In genomic region chr1:39262802-39263201, GRCh38 we compare ENCODE assay signal across 15 cellular contexts. TPM values are rescaled to one million over a fixed set of nuclear protein-coding genes. Genes with fewer than 3 reads are reported as not detected.
A peak's percentile ranks its signal among the peaks of the same experiment; 100 is the strongest.
DNase-seq lines count a peak whose midpoint lies in the region; ATAC-seq and TF ChIP-seq lines count a peak whose summit lies in the region.
"Had no signal": no experiment of that assay in that cellular context is flagged by ENCODE, and none has a peak within 500 bp of the region (broad histone marks: within the 10 kb centered on the region; RNA-seq: fewer than 3 reads in every experiment).

No MANE protein-coding gene starts in this region.

- DNase-seq in stimulated activated CD4-positive, alpha-beta T cell treated with anti-CD3 and anti-CD28 coated beads, Interleukin-4, amount 100 ng/mL, for 1 hour = peak; percentile 19
- no peak for DNase-seq in stimulated activated CD4-positive, alpha-beta T cell treated with anti-CD3 and anti-CD28 coated beads, Interleukin-2, amount 100 ng/mL, for 48 hours
- peak; percentile 43 for DNase-seq in activated CD8-positive, alpha-beta T cell treated with anti-CD3 and anti-CD28 coated beads for 36 hours
- DNase-seq in glutamatergic neuron = no peak
- no peak for DNase-seq in uterus
- DNase-seq in HK-2 (ENCODE audit: unreplicated experiment) = no peak
- DNase-seq: activated effector memory CD4-positive, alpha-beta T cell treated with anti-CD3 and anti-CD28 coated beads, Interleukin-2, amount 50 U/mL, for 16 hours; gastrocnemius medialis; HFFc6; mammary epithelial cell; NCI-H510A had no signal

- peak overlapping the region; percentile 19 to 44 for H3K27ac ChIP-seq in uterus
- H3K27ac ChIP-seq: gastrocnemius medialis, HL-60 had no signal

- no peak for TF ChIP-seq POLR2A in uterus (IDR thresholded peaks at IDR 0.05)

- TF ChIP-seq CTCF in activated CD8-positive, alpha-beta T cell treated with anti-CD3 and anti-CD28 coated beads for 36 hours (IDR thresholded peaks at IDR 0.05) = no peak
- TF ChIP-seq CTCF in glutamatergic neuron (IDR thresholded peaks at IDR 0.05; ENCODE audit: partially characterized antibody, unreplicated experiment) = no peak
- no peak for TF ChIP-seq CTCF in uterus (IDR thresholded peaks at IDR 0.05)

- H3K9me3 ChIP-seq in uterus = no peaks in the 10 kb centered on the region
- H3K9me3 ChIP-seq: gastrocnemius medialis had no signal

- peak; percentile 52 for ATAC-seq in activated CD8-positive, alpha-beta T cell treated with anti-CD3 and anti-CD28 coated beads for 36 hours
- ATAC-seq in GM19023 (IDR thresholded peaks at IDR 0.05; ENCODE audit: unreplicated experiment) (no peak), GM18858 (IDR thresholded peaks at IDR 0.05; ENCODE audit: unreplicated experiment) (no peak)
- ATAC-seq: gastrocnemius medialis had no signal

- H3K4me1 Mint-ChIP-seq in activated CD8-positive, alpha-beta T cell treated with anti-CD3 and anti-CD28 coated beads for 36 hours (ENCODE audit: low read depth) = peaks cover 66% of the 10 kb centered on the region
- peaks cover 22% of the 10 kb centered on the region for H3K4me1 Mint-ChIP-seq in glutamatergic neuron (ENCODE audit: low read depth, unreplicated experiment)

- peak overlapping the region; percentile 85 for H3K27ac Mint-ChIP-seq in activated CD8-positive, alpha-beta T cell treated with anti-CD3 and anti-CD28 coated beads for 36 hours
- peak overlapping the region; percentile 67 for H3K27ac Mint-ChIP-seq in glutamatergic neuron (ENCODE audit: unreplicated experiment)
- H3K27ac Mint-ChIP-seq: HFFc6 had no signal

- H3K27me3 ChIP-seq in uterus = no peaks in the 10 kb centered on the region
- H3K27me3 ChIP-seq: gastrocnemius medialis had no signal

- H3K4me1 ChIP-seq in uterus = peaks cover 0 to 8% of the 10 kb centered on the region in 2 donors

- H3K36me3 ChIP-seq in uterus = no peaks in the 10 kb centered on the region
- H3K36me3 ChIP-seq: gastrocnemius medialis had no signal

- H3K27me3 Mint-ChIP-seq in activated CD8-positive, alpha-beta T cell treated with anti-CD3 and anti-CD28 coated beads for 36 hours = no peaks in the 10 kb centered on the region
- H3K27me3 Mint-ChIP-seq in glutamatergic neuron (ENCODE audit: unreplicated experiment) = peaks cover 1% of the 10 kb centered on the region

- CTCF ChIA-PET in activated CD8-positive, alpha-beta T cell treated with anti-CD3 and anti-CD28 coated beads for 36 hours (lab: Charles Lee) = interaction anchor here (1.1 to 14.8 kb wide), 4 partner anchors 57 to 164 kb away, joined by 3 to 371 read pairs (median 58); partner anchors contain the start of gene MACF1

- intact Hi-C loops in activated CD8-positive, alpha-beta T cell treated with anti-CD3 and anti-CD28 coated beads for 36 hours (cut with micrococcal nuclease) = no loop called here
- intact Hi-C loops in uterus (cut with DNase I; ENCODE audit: low total_unique reads) = no loop called here

- peaks cover 24% of the 10 kb centered on the region for H3K36me3 Mint-ChIP-seq in activated CD8-positive, alpha-beta T cell treated with anti-CD3 and anti-CD28 coated beads for 36 hours (ENCODE audit: low read depth)
- H3K36me3 Mint-ChIP-seq in glutamatergic neuron (ENCODE audit: unreplicated experiment) = no peaks in the 10 kb centered on the region

- H3K4me3 Mint-ChIP-seq in activated CD8-positive, alpha-beta T cell treated with anti-CD3 and anti-CD28 coated beads for 36 hours = no peak overlapping the region
- no peak overlapping the region for H3K4me3 Mint-ChIP-seq in glutamatergic neuron (ENCODE audit: unreplicated experiment)
- H3K4me3 Mint-ChIP-seq: HFFc6 had no signal

- H3K4me3 ChIP-seq in uterus = no peak overlapping the region
- H3K4me3 ChIP-seq: gastrocnemius medialis, skin epidermis had no signal

- POLR2A ChIA-PET in activated CD8-positive, alpha-beta T cell treated with anti-CD3 and anti-CD28 coated beads for 36 hours (lab: Charles Lee) = interaction anchor here (0.9 to 1.0 kb wide), 2 partner anchors 75 to 156 kb away, joined by 3 to 4 read pairs; no protein-coding TSS in a partner anchor

- no peaks in the 10 kb centered on the region for H3K9me3 Mint-ChIP-seq in activated CD8-positive, alpha-beta T cell treated with anti-CD3 and anti-CD28 coated beads for 36 hours
- peaks cover 3% of the 10 kb centered on the region for H3K9me3 Mint-ChIP-seq in glutamatergic neuron (ENCODE audit: unreplicated experiment)
- H3K9me3 Mint-ChIP-seq: HFFc6 had no signal

RNA-seq across cellular contexts. Expression of gene MACF1, which starts 58.3 kb away (rescaled TPM):
- total RNA-seq in activated CD8-positive, alpha-beta T cell treated with anti-CD3 and anti-CD28 coated beads for 36 hours = 100 to 1,000 TPM; 201 to 215 TPM
- total RNA-seq in glutamatergic neuron (ENCODE audit: unreplicated experiment) (657 TPM), uterus (100 to 1,000 TPM; 210 to 602 (median 573) TPM)

Comparison
In these comparisons a context has a peak if more than half of its experiments do, and no peak if none do; other contexts are left out.
1. DNase-seq: peak in stimulated activated CD4-positive, alpha-beta T cell treated with anti-CD3 and anti-CD28 coated beads, Interleukin-4, amount 100 ng/mL, for 1 hour (single experiment) and activated CD8-positive, alpha-beta T cell treated with anti-CD3 and anti-CD28 coated beads for 36 hours (single experiment); none in stimulated activated CD4-positive, alpha-beta T cell treated with anti-CD3 and anti-CD28 coated beads, Interleukin-2, amount 100 ng/mL, for 48 hours (0 of 2), glutamatergic neuron (single experiment), uterus (0 of 2) and HK-2 (single experiment).